4 cellular contexts compared by ENCODE assay signal in the genomic region with DNA sequence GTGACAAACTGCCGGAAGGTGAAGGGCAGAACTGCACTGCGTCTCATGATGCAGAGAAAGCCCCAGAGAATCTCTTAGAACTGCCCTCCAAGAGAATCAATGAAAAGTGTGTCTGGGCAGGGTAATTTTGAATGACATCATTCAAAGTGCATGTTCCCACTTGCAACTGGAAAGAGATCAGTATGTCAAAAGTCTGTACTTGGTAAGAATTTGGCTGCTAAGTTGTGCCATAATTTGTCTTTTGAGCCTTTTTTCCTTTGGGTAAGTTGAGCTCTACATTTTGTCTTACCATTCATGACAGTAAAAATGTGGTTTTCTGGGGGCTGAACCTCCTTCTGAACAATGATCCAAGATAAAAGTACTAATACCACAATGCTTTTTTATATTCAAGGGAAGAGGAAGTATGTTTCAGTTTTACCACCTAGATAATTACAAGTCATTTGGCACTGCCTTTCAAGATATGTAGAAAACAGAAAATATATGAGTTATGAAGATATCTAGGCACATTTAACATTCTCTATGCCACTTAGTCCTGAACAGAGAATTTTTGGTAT. TPM values are rescaled to one million over a fixed set of nuclear protein-coding genes. Genes with fewer than 3 reads are reported as not detected.
"Had no signal": no experiment of that assay in that cellular context is flagged by ENCODE, and none has a peak within 500 bp of the region (broad histone marks: within the 10 kb centered on the region; RNA-seq: fewer than 3 reads in every experiment).

No MANE protein-coding gene starts in this region.

RNA-seq across cellular contexts. Expression of a gene that starts 6.3 kb away (rescaled TPM):
- total RNA-seq: left ventricle myocardium inferior, vagina had no signal

RNA-seq across cellular contexts. Expression of a gene that starts 38.9 kb away (rescaled TPM):
- total RNA-seq: dermis microvascular lymphatic vessel endothelial cell, right atrium auricular region had no signal
